ENCODE assay signal across 19 cellular contexts in genomic region chr17:75454193-75454592, GRCh38. TPM values are rescaled to one million over a fixed set of nuclear protein-coding genes. Genes with fewer than 3 reads are reported as not detected.
A peak's percentile ranks its signal among the peaks of the same experiment; 100 is the strongest.
DNase-seq lines count a peak whose midpoint lies in the region; ATAC-seq, FAIRE-seq and TF ChIP-seq lines count a peak whose summit lies in the region.
"Had no signal": no experiment of that assay in that cellular context is flagged by ENCODE, and none has a peak within 500 bp of the region (broad histone marks: within the 10 kb centered on the region; RNA-seq: fewer than 3 reads in every experiment).

No MANE protein-coding gene starts in this region.

- peak overlapping the region; percentile 34 for H3K4me3 Mint-ChIP-seq in activated naive CD4-positive, alpha-beta T cell treated with anti-CD3 and anti-CD28 coated beads, Interleukin-2, amount 50 U/mL, for 24 hours
- H3K4me3 Mint-ChIP-seq: activated CD4-positive, alpha-beta memory T cell treated with anti-CD3 and anti-CD28 coated beads for 36 hours had no signal

- H3K27ac Mint-ChIP-seq in activated naive CD4-positive, alpha-beta T cell treated with anti-CD3 and anti-CD28 coated beads, Interleukin-2, amount 50 U/mL, for 24 hours = no peak overlapping the region
- H3K27ac Mint-ChIP-seq: activated CD4-positive, alpha-beta memory T cell treated with anti-CD3 and anti-CD28 coated beads for 36 hours; effector memory CD8-positive, alpha-beta T cell had no signal

- ATAC-seq in GM12878 = peak; percentile 67
- no peak for ATAC-seq in GM19351 (IDR thresholded peaks at IDR 0.05; ENCODE audit: unreplicated experiment)
- no peak for ATAC-seq in left lung
- ATAC-seq in GM21526 (IDR thresholded peaks at IDR 0.05; ENCODE audit: low FRiP score, unreplicated experiment) = no peak
- ATAC-seq: effector memory CD8-positive, alpha-beta T cell; foreskin keratinocyte had no signal

- POLR2A ChIA-PET in GM12878 (lab: Charles Lee) = interaction anchor here (0.5 to 1.2 kb wide), 5 partner anchors 11 to 209 kb away, joined by 3 to 5 read pairs (median 3); partner anchors contain the start of gene TSEN54

- in situ Hi-C loops in GM12878 (cut with MboI) = no loop called here

- DNase-seq in activated naive CD4-positive, alpha-beta T cell treated with Interleukin-2 at 50 U/mL for 16 hours = no peak
- DNase-seq in Kasumi-1 (lab: John Stamatoyannopoulos, UW) (peak; percentile 62 to 68), GM12878 (ENCODE audit: low read depth, low spot score) (peak; percentile 66), small intestine (no peak), left lung (no peak)
- DNase-seq: activated CD4-positive, alpha-beta memory T cell treated with anti-CD3 and anti-CD28 coated beads for 36 hours; effector memory CD8-positive, alpha-beta T cell; midbrain; MM.1S; NCI-H510A; stimulated activated CD8-positive, alpha-beta memory T cell treated with anti-CD3 and anti-CD28 coated beads, Interleukin-4, amount 100 ng/mL, for 48 hours; T-helper 9 cell had no signal

- no peak overlapping the region for H3K9ac ChIP-seq in GM12878 (ENCODE audit: control insufficient read depth, insufficient read depth, low read length)

- H3K36me3 Mint-ChIP-seq in activated naive CD4-positive, alpha-beta T cell treated with anti-CD3 and anti-CD28 coated beads, Interleukin-2, amount 50 U/mL, for 24 hours = no peaks in the 10 kb centered on the region
- H3K36me3 Mint-ChIP-seq: activated CD4-positive, alpha-beta memory T cell treated with anti-CD3 and anti-CD28 coated beads for 36 hours had no signal

- BruUV-seq in GM12878 (replicated peaks; lab: Mats Ljungman, UMichigan) = no TSS peak

- FAIRE-seq in GM12878 (lab: Jason Lieb, UNC) (no peak), small intestine (lab: Jason Lieb, UNC) (no peak)

- H3K9me3 Mint-ChIP-seq in activated naive CD4-positive, alpha-beta T cell treated with anti-CD3 and anti-CD28 coated beads, Interleukin-2, amount 50 U/mL, for 24 hours = no peaks in the 10 kb centered on the region
- H3K9me3 Mint-ChIP-seq: activated CD4-positive, alpha-beta memory T cell treated with anti-CD3 and anti-CD28 coated beads for 36 hours; effector memory CD8-positive, alpha-beta T cell had no signal

- H3K27ac ChIP-seq in GM12878 (ENCODE audit: control insufficient read depth, insufficient read depth) = no peak overlapping the region
- peak overlapping the region; percentile 16 to 27 for H3K27ac ChIP-seq in small intestine (ENCODE audit: low read depth in 1 of 2, low read length in 1 of 2)
- no peak overlapping the region for H3K27ac ChIP-seq in left lung
- H3K27ac ChIP-seq: breast epithelium, foreskin keratinocyte, prostate gland had no signal

- H3K4me1 ChIP-seq in GM12878 (ENCODE audit: control insufficient read depth, insufficient read depth, low read length) = peaks cover 27% of the 10 kb centered on the region
- peaks cover 0 to 11% of the 10 kb centered on the region in 2 donors for H3K4me1 ChIP-seq in small intestine (ENCODE audit: control insufficient read depth in 2 of 2, insufficient read depth in 1 of 2, low read depth in 1 of 2, low read length in 1 of 2)
- H3K4me1 ChIP-seq in left lung = peaks cover 4 to 27% of the 10 kb centered on the region in 2 donors

- H3K4me2 ChIP-seq in GM12878 (ENCODE audit: control insufficient read depth, insufficient read depth) = peak overlapping the region; percentile 58

- H3K27me3 ChIP-seq in GM12878 (replicated peaks in 1 of 2; ENCODE audit: control insufficient read depth in 2 of 2, insufficient read depth in 2 of 2, low read length in 1 of 2) (no peaks in the 10 kb centered on the region), small intestine (ENCODE audit: control insufficient read depth in 2 of 2, insufficient read depth in 2 of 2, low read length in 2 of 2) (no peaks in the 10 kb centered on the region), left lung (no peaks in the 10 kb centered on the region)
- H3K27me3 ChIP-seq: breast epithelium, foreskin keratinocyte, tibial nerve had no signal

- H3K36me3 ChIP-seq in GM12878 (ENCODE audit: control insufficient read depth in 2 of 2, insufficient read depth in 2 of 2, low read length in 1 of 2) = no peaks in the 10 kb centered on the region
- H3K36me3 ChIP-seq in small intestine (ENCODE audit: control insufficient read depth in 2 of 2, insufficient read depth in 2 of 2, low read length in 2 of 2) = no peaks in the 10 kb centered on the region
- no peaks in the 10 kb centered on the region for H3K36me3 ChIP-seq in left lung
- H3K36me3 ChIP-seq: breast epithelium, prostate gland, tibial nerve had no signal

- SMC1A ChIA-PET in GM12878 (lab: Charles Lee; ENCODE audit: uncharacterized antibody, unreplicated experiment) = interaction anchor here (0.7 to 4.0 kb wide), 6 partner anchors 26 to 284 kb away, joined by 3 to 19 read pairs (median 4); no protein-coding TSS in a partner anchor

- intact Hi-C loops in GM12878 (cut with micrococcal nuclease; ENCODE audit: unreplicated experiment) = no loop called here
- intact Hi-C loops in left lung (cut with DNase I) = no loop called here

- no peak overlapping the region for H2AFZ ChIP-seq in GM12878 (ENCODE audit: control insufficient read depth, low read depth, low read length)

- peaks cover 21% of the 10 kb centered on the region for H3K4me1 Mint-ChIP-seq in activated naive CD4-positive, alpha-beta T cell treated with anti-CD3 and anti-CD28 coated beads, Interleukin-2, amount 50 U/mL, for 24 hours

- TF ChIP-seq CTCF in GM12878 (IDR thresholded peaks at IDR 0.05 in 2 of 3, conservative IDR thresholded peaks at IDR 0.05 in 1 of 3; ENCODE audit: control insufficient read depth in 2 of 3, extremely low read depth in 1 of 3, insufficient read depth in 1 of 3, low read depth in 3 of 3, low read length in 3 of 3) = no peak
- no peak for TF ChIP-seq CTCF in left lung (IDR thresholded peaks at IDR 0.05)

- no peak for TF ChIP-seq POLR2A in GM12878 (IDR thresholded peaks at IDR 0.05; ENCODE audit: low read depth, low read length)

- H3K27me3 Mint-ChIP-seq in activated naive CD4-positive, alpha-beta T cell treated with anti-CD3 and anti-CD28 coated beads, Interleukin-2, amount 50 U/mL, for 24 hours = no peaks in the 10 kb centered on the region
- H3K27me3 Mint-ChIP-seq: activated CD4-positive, alpha-beta memory T cell treated with anti-CD3 and anti-CD28 coated beads for 36 hours; effector memory CD8-positive, alpha-beta T cell had no signal

- H4K20me1 ChIP-seq in GM12878 (ENCODE audit: control insufficient read depth, insufficient read depth) = no peaks in the 10 kb centered on the region

- no peak for TF ChIP-seq EP300 in GM12878 (IDR thresholded peaks at IDR 0.05; ENCODE audit: borderline replicate concordance in 1 of 2, control insufficient read depth in 1 of 2, low read depth in 2 of 2, low read length in 2 of 2)

- peaks cover 12% of the 10 kb centered on the region for H3K79me2 ChIP-seq in GM12878 (ENCODE audit: control insufficient read depth, insufficient read depth, low read length)

- no peak overlapping the region for H3K4me3 ChIP-seq in GM12878
- no peak overlapping the region for H3K4me3 ChIP-seq in small intestine (ENCODE audit: low read depth in 1 of 2, low read length in 2 of 2)
- no peak overlapping the region for H3K4me3 ChIP-seq in left lung
- H3K4me3 ChIP-seq: breast epithelium, prostate gland, tibial nerve had no signal

- CTCF ChIA-PET in GM12878 (lab: Yijun Ruan, JAX) = interaction anchor here (0.6 to 2.0 kb wide), 9 partner anchors 17 to 610 kb away, joined by 3 to 8 read pairs (median 4); partner anchors contain the start of gene SLC25A19

- RAD21 ChIA-PET in GM12878 (lab: Charles Lee; ENCODE audit: unreplicated experiment) = interaction anchor here (0.7 to 1.0 kb wide), 3 partner anchors 11 to 62 kb away, joined by 3 to 5 read pairs (median 3); partner anchors contain the start of gene TSEN54

- no peaks in the 10 kb centered on the region for H3K9me3 ChIP-seq in GM12878 (replicated peaks; ENCODE audit: control insufficient read depth, insufficient read depth, low read length)
- no peaks in the 10 kb centered on the region for H3K9me3 ChIP-seq in small intestine (ENCODE audit: control insufficient read depth, low read depth)
- no peaks in the 10 kb centered on the region for H3K9me3 ChIP-seq in left lung
- H3K9me3 ChIP-seq: breast epithelium, prostate gland, tibial nerve had no signal

- no peak for TF ChIP-seq RAD21 in GM12878 (IDR thresholded peaks at IDR 0.05; ENCODE audit: insufficient read depth, low read depth, low read length)

RNA-seq across cellular contexts. Expression of gene TMEM94, which starts 2.2 kb away (rescaled TPM):
- total RNA-seq in GM12878 (2013; cell fraction: nucleolus; rRNA removed) = 124 and 144 TPM in 2 replicates
- total RNA-seq in GM12878 (2014; rRNA removed) (23.9 and 31.4 TPM in 2 replicates), GM12878 (2014; rRNA removed; fragmentation: Illumina TruSeq; extraction: Trizol) (15.4 and 15.8 TPM in 2 replicates), GM12878 (2021) (59.0 and 70.7 TPM in 2 replicates), left lung (10 to 100 TPM; 68.4 to 74.3 TPM)
- polyA plus RNA-seq in GM12878 (2011; ENCODE audit: low read depth) = 23.7 TPM
- polyA plus RNA-seq in GM12878 (2011; rRNA removed) (9.8 and 21.9 TPM in 2 replicates), GM12878 (2014; fragmentation: Illumina TruSeq; extraction: Trizol) (11.9 and 46.5 TPM in 2 replicates), GM12878 (2014; fragmentation: Nextera tagmentation; extraction: Ambion mirVana) (1 to 10 TPM in 1 of 2 experiments, under 1 TPM in 1; 0.31 to 2.3 TPM), GM12878 (2014; rRNA removed) (41.7 and 50.5 TPM in 2 replicates), GM12878 (2016; fragmentation: Nextera tagmentation; extraction: Ambion mirVana) (10 to 100 TPM; 21.2 to 26.9 TPM), small intestine (10 to 100 TPM; 41.8 to 87.7 (median 57.3) TPM)
- 23.8 and 24.1 TPM in 2 replicates for polyA plus RNA-seq in GM12878 (2011; cell fraction: cytosol; rRNA removed)
- 363 and 387 TPM in 2 replicates for polyA plus RNA-seq in GM12878 (2011; cell fraction: nucleus; rRNA removed)
- 63.2 and 64.4 TPM in 2 replicates for polyA plus RNA-seq in GM12878 (2012)
- 21.6 and 44.4 TPM in 2 replicates for polyA minus RNA-seq in GM12878 (2011; rRNA and poly(A)+ RNA removed)
- polyA minus RNA-seq in GM12878 (2011; cell fraction: cytosol; rRNA and poly(A)+ RNA removed) = 19.4 and 25.9 TPM in 2 replicates
- polyA minus RNA-seq in GM12878 (2011; cell fraction: nucleus; rRNA and poly(A)+ RNA removed) = 49.2 and 74.5 TPM in 2 replicates

RNA-seq across cellular contexts. Expression of gene GRB2, which starts 48.7 kb away (rescaled TPM):
- total RNA-seq in GM12878 (2013; cell fraction: nucleolus; rRNA removed) = 189 and 244 TPM in 2 replicates
- total RNA-seq in GM12878 (2014; rRNA removed) (161 and 168 TPM in 2 replicates), GM12878 (2014; rRNA removed; fragmentation: Illumina TruSeq; extraction: Trizol) (113 and 118 TPM in 2 replicates), GM12878 (2021) (207 and 214 TPM in 2 replicates), left lung (100 to 1,000 TPM; 110 to 214 TPM)
- polyA plus RNA-seq in GM12878 (2011; ENCODE audit: low read depth) = 75.8 TPM
- polyA plus RNA-seq in GM12878 (2011; rRNA removed) (133 and 196 TPM in 2 replicates), GM12878 (2014; fragmentation: Illumina TruSeq; extraction: Trizol) (141 and 201 TPM in 2 replicates), GM12878 (2014; fragmentation: Nextera tagmentation; extraction: Ambion mirVana) (100 to 1,000 TPM; 113 to 152 TPM), GM12878 (2014; rRNA removed) (164 and 180 TPM in 2 replicates), GM12878 (2016; fragmentation: Nextera tagmentation; extraction: Ambion mirVana) (100 to 1,000 TPM; 263 to 268 TPM), small intestine (10 to 100 TPM; 65.6 to 73.5 (median 66.2) TPM)
- polyA plus RNA-seq in GM12878 (2011; cell fraction: cytosol; rRNA removed) = 121 and 130 TPM in 2 replicates
- polyA plus RNA-seq in GM12878 (2011; cell fraction: nucleus; rRNA removed) = 40.5 and 43.7 TPM in 2 replicates
- 118 and 123 TPM in 2 replicates for polyA plus RNA-seq in GM12878 (2012)
- polyA minus RNA-seq in GM12878 (2011; rRNA and poly(A)+ RNA removed) = 52.6 and 94.4 TPM in 2 replicates
- 19.2 and 20.6 TPM in 2 replicates for polyA minus RNA-seq in GM12878 (2011; cell fraction: cytosol; rRNA and poly(A)+ RNA removed)
- 31.8 and 65.3 TPM in 2 replicates for polyA minus RNA-seq in GM12878 (2011; cell fraction: nucleus; rRNA and poly(A)+ RNA removed)

Comparison
In these comparisons a context has a peak if more than half of its experiments do, and no peak if none do; other contexts are left out.
1. DNase-seq: peak in Kasumi-1 (2 of 2) and GM12878 (single experiment); none in activated naive CD4-positive, alpha-beta T cell treated with Interleukin-2 at 50 U/mL for 16 hours (single experiment), small intestine (single experiment) and left lung (0 of 2).
2. H3K27ac ChIP-seq: peak in small intestine (2 of 2); none in GM12878 (single experiment) and left lung (0 of 2).